ENCODE assay signal across 2 cellular contexts in the genomic region with DNA sequence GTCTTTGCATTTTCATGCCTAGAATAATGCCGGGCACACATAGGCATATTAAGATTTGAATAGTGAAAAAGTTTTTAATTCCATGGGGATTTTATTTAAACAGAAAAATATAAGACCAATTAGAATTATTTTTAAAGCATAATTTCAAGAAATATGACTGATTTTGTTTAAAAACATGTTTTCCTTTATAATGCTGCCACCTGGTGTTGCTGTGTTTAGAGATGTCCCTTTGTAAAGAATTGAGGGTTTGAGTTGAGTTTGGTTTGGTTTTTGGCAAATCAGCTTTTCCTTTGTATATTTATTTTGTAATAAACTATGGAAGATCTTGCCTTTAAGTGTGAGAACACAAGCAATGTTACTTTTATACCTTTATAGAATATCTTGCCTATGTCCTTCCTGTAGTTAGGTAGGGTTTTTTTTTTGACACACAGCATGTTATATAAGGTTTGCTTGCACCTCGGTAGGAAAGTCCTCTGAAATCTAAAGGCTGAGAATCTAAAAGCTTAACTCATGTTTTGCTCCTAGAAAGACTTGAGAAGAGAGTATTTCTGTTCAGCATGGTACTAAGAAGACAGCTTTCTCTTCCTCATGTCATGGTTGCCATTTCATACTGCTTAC.
TF ChIP-seq lines count a peak whose summit lies in the region.

No MANE protein-coding gene starts in this region.

TF ChIP-seq in HEK293, 187 proteins besides CTCF, POLR2A, EP300 and RAD21:
- TF ChIP-seq, protein P1, sequence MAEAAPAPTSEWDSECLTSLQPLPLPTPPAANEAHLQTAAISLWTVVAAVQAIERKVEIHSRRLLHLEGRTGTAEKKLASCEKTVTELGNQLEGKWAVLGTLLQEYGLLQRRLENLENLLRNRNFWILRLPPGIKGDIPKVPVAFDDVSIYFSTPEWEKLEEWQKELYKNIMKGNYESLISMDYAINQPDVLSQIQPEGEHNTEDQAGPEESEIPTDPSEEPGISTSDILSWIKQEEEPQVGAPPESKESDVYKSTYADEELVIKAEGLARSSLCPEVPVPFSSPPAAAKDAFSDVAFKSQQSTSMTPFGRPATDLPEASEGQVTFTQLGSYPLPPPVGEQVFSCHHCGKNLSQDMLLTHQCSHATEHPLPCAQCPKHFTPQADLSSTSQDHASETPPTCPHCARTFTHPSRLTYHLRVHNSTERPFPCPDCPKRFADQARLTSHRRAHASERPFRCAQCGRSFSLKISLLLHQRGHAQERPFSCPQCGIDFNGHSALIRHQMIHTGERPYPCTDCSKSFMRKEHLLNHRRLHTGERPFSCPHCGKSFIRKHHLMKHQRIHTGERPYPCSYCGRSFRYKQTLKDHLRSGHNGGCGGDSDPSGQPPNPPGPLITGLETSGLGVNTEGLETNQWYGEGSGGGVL (tag by site-specific recombination; IDR thresholded peaks at IDR 0.05) = no peak
- peak; percentile 28; the same call in 1 of the 2 replicates for TF ChIP-seq ZNF654 (tag by site-specific recombination; IDR thresholded peaks at IDR 0.05; ENCODE audit: low read depth)

TF ChIP-seq in GM12878, 131 proteins besides CTCF, POLR2A, EP300 and RAD21:
- TF ChIP-seq POLR2AphosphoS2 (IDR thresholded peaks at IDR 0.05; ENCODE audit: low read depth, low read length) (0 out of 2 replicates have a peak, but pooled peaks have one; percentile 3), SMAD1 (IDR thresholded peaks at IDR 0.05; ENCODE audit: low read depth, partially characterized antibody) (no peak), SPI1 (IDR thresholded peaks at IDR 0.05; ENCODE audit: borderline replicate concordance, insufficient read depth, low read depth, low read length) (no peak), SMC3 (IDR thresholded peaks at IDR 0.05; ENCODE audit: borderline replicate concordance, low read length) (peak; percentile 36; the same call in 1 of the 2 replicates), CBX3 (IDR thresholded peaks at IDR 0.05; ENCODE audit: borderline replicate concordance, low read depth) (no peak)
- TF ChIP-seq, protein P2, sequence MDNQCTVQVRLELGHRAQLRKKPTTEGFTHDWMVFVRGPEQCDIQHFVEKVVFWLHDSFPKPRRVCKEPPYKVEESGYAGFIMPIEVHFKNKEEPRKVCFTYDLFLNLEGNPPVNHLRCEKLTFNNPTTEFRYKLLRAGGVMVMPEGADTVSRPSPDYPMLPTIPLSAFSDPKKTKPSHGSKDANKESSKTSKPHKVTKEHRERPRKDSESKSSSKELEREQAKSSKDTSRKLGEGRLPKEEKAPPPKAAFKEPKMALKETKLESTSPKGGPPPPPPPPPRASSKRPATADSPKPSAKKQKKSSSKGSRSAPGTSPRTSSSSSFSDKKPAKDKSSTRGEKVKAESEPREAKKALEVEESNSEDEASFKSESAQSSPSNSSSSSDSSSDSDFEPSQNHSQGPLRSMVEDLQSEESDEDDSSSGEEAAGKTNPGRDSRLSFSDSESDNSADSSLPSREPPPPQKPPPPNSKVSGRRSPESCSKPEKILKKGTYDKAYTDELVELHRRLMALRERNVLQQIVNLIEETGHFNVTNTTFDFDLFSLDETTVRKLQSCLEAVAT (IDR thresholded peaks at IDR 0.05) = no peak
- TF ChIP-seq, protein P3, sequence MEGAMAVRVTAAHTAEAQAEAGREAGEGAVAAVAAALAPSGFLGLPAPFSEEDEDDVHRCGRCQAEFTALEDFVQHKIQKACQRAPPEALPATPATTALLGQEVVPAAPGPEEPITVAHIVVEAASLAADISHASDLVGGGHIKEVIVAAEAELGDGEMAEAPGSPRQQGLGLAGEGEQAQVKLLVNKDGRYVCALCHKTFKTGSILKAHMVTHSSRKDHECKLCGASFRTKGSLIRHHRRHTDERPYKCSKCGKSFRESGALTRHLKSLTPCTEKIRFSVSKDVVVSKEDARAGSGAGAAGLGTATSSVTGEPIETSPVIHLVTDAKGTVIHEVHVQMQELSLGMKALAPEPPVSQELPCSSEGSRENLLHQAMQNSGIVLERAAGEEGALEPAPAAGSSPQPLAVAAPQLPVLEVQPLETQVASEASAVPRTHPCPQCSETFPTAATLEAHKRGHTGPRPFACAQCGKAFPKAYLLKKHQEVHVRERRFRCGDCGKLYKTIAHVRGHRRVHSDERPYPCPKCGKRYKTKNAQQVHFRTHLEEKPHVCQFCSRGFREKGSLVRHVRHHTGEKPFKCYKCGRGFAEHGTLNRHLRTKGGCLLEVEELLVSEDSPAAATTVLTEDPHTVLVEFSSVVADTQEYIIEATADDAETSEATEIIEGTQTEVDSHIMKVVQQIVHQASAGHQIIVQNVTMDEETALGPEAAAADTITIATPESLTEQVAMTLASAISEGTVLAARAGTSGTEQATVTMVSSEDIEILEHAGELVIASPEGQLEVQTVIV (IDR thresholded peaks at IDR 0.05; ENCODE audit: borderline replicate concordance, partially characterized antibody) = no peak
